In the genomic region with DNA sequence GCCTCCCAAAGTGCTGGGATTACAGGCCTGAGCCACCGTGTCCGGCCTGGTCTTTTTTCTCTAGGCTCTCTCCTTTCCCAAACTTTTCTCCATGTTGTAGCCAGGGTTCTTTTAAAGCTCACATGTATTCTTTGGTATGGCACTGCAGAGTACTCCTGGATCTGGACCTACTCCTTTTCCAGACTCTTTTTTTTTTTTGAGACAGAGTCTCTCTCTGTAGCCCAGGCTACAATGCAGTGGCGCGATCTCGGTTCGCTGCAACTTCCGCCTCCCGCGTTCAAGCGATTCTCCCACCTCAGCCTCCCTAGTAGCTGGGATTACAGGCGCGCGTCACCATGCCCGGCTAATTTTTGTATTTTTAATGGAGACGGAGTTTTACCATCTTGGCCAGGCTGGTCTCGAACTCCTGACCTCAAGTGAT, we compare ENCODE assay signal across 8 cellular contexts. TPM values are rescaled to one million over a fixed set of nuclear protein-coding genes. Genes with fewer than 3 reads are reported as not detected.
DNase-seq lines count a peak whose midpoint lies in the region; ATAC-seq and TF ChIP-seq lines count a peak whose summit lies in the region.

No MANE protein-coding gene starts in this region.

- H3K27me3 Mint-ChIP-seq in activated naive CD4-positive, alpha-beta T cell treated with anti-CD3 and anti-CD28 coated beads, Interleukin-2, amount 50 U/mL, for 24 hours, result no peaks in the 10 kb centered on the region
- H3K27me3 Mint-ChIP-seq in type B pancreatic cell, result no peaks in the 10 kb centered on the region

- peaks cover 5 to 15% of the 10 kb centered on the region in 2 donors for H3K36me3 ChIP-seq in lung (ENCODE audit: control insufficient read depth in 2 of 2, insufficient read depth in 2 of 2, low read length in 2 of 2)

- peaks cover 9% of the 10 kb centered on the region for H3K36me3 Mint-ChIP-seq in activated naive CD4-positive, alpha-beta T cell treated with anti-CD3 and anti-CD28 coated beads, Interleukin-2, amount 50 U/mL, for 24 hours
- peaks cover 12% of the 10 kb centered on the region for H3K36me3 Mint-ChIP-seq in type B pancreatic cell

- H3K4me3 ChIP-seq in astrocyte of the cerebellum (ENCODE audit: low read depth, low read length), result peak overlapping the region; percentile 72
- peak overlapping the region; percentile 62 for H3K4me3 ChIP-seq in lung

- ATAC-seq in lung (ENCODE audit: insufficient read depth, low FRiP score), result no peak

- peak overlapping the region; percentile 98 for H3K4me3 Mint-ChIP-seq in activated naive CD4-positive, alpha-beta T cell treated with anti-CD3 and anti-CD28 coated beads, Interleukin-2, amount 50 U/mL, for 24 hours
- peak overlapping the region; percentile 98 for H3K4me3 Mint-ChIP-seq in type B pancreatic cell

- peak overlapping the region; percentile 99 for H3K27ac Mint-ChIP-seq in activated naive CD4-positive, alpha-beta T cell treated with anti-CD3 and anti-CD28 coated beads, Interleukin-2, amount 50 U/mL, for 24 hours
- peak overlapping the region; percentile 98 for H3K27ac Mint-ChIP-seq in type B pancreatic cell

- H3K27ac ChIP-seq in lung (ENCODE audit: low read depth in 1 of 2, low read length in 1 of 2), result peak overlapping the region in 1 of 2 donors; percentile 36

- in situ Hi-C loops in astrocyte of the cerebellum (cut with HindIII; ENCODE audit: low sequenced_read_pairs), result no loop called here

- H3K9me3 ChIP-seq in lung (ENCODE audit: control insufficient read depth in 2 of 2, insufficient read depth in 1 of 2, low read length in 1 of 2), result no peaks in the 10 kb centered on the region

- no peaks in the 10 kb centered on the region for H3K9me3 Mint-ChIP-seq in activated naive CD4-positive, alpha-beta T cell treated with anti-CD3 and anti-CD28 coated beads, Interleukin-2, amount 50 U/mL, for 24 hours
- H3K9me3 Mint-ChIP-seq in type B pancreatic cell, result peaks cover 4% of the 10 kb centered on the region

- peaks cover 45% of the 10 kb centered on the region for H3K4me1 Mint-ChIP-seq in activated naive CD4-positive, alpha-beta T cell treated with anti-CD3 and anti-CD28 coated beads, Interleukin-2, amount 50 U/mL, for 24 hours
- H3K4me1 Mint-ChIP-seq in type B pancreatic cell (ENCODE audit: unreplicated experiment), result peaks cover 16% of the 10 kb centered on the region

- H3K27me3 ChIP-seq in lung (ENCODE audit: control insufficient read depth, insufficient read depth), result no peaks in the 10 kb centered on the region

- DNase-seq in activated naive CD4-positive, alpha-beta T cell (lab: John Stamatoyannopoulos, UW), result no peak
- DNase-seq in astrocyte of the cerebellum (ENCODE audit: low read depth) (no peak), lung (ENCODE audit: low spot score) (no peak), type B pancreatic cell (ENCODE audit: extremely low spot score, unreplicated experiment) (no peak), DMS53 treated with DMSO at 0.1 percent for 48 hours (lab: John Stamatoyannopoulos, UW; ENCODE audit: unreplicated experiment) (no peak), NOMO-1 treated with DMSO at 0.1 percent for 48 hours (lab: John Stamatoyannopoulos, UW; ENCODE audit: unreplicated experiment) (no peak), NCI-H1105 treated with DMSO at 0.1 percent for 48 hours (lab: John Stamatoyannopoulos, UW) (no peak)

- TF ChIP-seq CTCF in astrocyte of the cerebellum (IDR thresholded peaks at IDR 0.05; ENCODE audit: low read depth, low read length, missing control alignments) (no peak), lung (IDR thresholded peaks at IDR 0.05; ENCODE audit: control extremely low read depth, extremely low read depth) (no peak), type B pancreatic cell (conservative IDR thresholded peaks at IDR 0.05) (no peak)

- H3K4me1 ChIP-seq in lung (ENCODE audit: control insufficient read depth in 2 of 2, insufficient read depth in 2 of 2, low read length in 2 of 2), result peaks cover 0 to 3% of the 10 kb centered on the region in 2 donors

- WGBS in lung, 2 donors, result 57 to 77% methylated on average over 16 of the region's 16 CpGs

RNA-seq across cellular contexts. Expression of a gene that starts 0.6 kb away (rescaled TPM):
- total RNA-seq in lung (10 to 100 TPM in 1 of 2 donors, 1 to 10 TPM in 1; 8.9 to 11.6 TPM), type B pancreatic cell (ENCODE audit: low replicate concordance) (12.4 and 17.8 TPM in 2 replicates)
- 10 to 100 TPM; 14.8 to 29.7 TPM for polyA plus RNA-seq in lung

RNA-seq across cellular contexts. Expression of a gene that starts 41.3 kb away (rescaled TPM):
- total RNA-seq in lung (10 to 100 TPM; 22.4 to 34.9 TPM), type B pancreatic cell (ENCODE audit: low replicate concordance) (40.3 and 50.3 TPM in 2 replicates)
- 10 to 100 TPM; 15.1 to 18.7 TPM for polyA plus RNA-seq in lung
